Comparison of ENCODE assay signal across 11 cellular contexts in genomic region chr6:12890171-12890790, GRCh38.
DNase-seq lines count a peak whose midpoint lies in the region; ATAC-seq, FAIRE-seq and TF ChIP-seq lines count a peak whose summit lies in the region.
"Had no signal": no experiment of that assay in that cellular context is flagged by ENCODE, and none has a peak within 500 bp of the region (broad histone marks: within the 10 kb centered on the region; RNA-seq: fewer than 3 reads in every experiment).

No MANE protein-coding gene starts in this region.

- no peak for ATAC-seq in GM18498 (IDR thresholded peaks at IDR 0.05; ENCODE audit: unreplicated experiment)

- H3K27ac Mint-ChIP-seq in chondrocyte (ENCODE audit: unreplicated experiment) = no peak overlapping the region
- H3K27ac Mint-ChIP-seq: CD4-positive, CD25-positive, alpha-beta regulatory T cell; mesothelial cell of epicardium had no signal

- peak; percentile 61 for TF ChIP-seq CTCF in chondrocyte (IDR thresholded peaks at IDR 0.05)

- H3K4me3 Mint-ChIP-seq in chondrocyte (ENCODE audit: unreplicated experiment) = no peak overlapping the region
- H3K4me3 Mint-ChIP-seq: CD4-positive, CD25-positive, alpha-beta regulatory T cell; mesothelial cell of epicardium had no signal

- peak; percentile 1 for DNase-seq in NCI-H2196 (lab: John Stamatoyannopoulos, UW; ENCODE audit: unreplicated experiment)
- DNase-seq in NCI-H2196 treated with DMSO at 0.1 percent for 48 hours (lab: John Stamatoyannopoulos, UW; ENCODE audit: unreplicated experiment) = no peak
- peak; percentile 62 for DNase-seq in NAMALWA (ENCODE audit: low spot score)
- DNase-seq in chondrocyte (ENCODE audit: low spot score) = no peak
- DNase-seq in stimulated activated CD4-positive, alpha-beta T cell treated with anti-CD3 and anti-CD28 coated beads, Interleukin-12 subunit alpha, Interleukin-12 subunit beta, amount 100 ng/mL, for 4 hours = peak; percentile 11
- DNase-seq in HTR-8/SVneo (ENCODE audit: insufficient read length, low spot score) = no peak
- no peak for DNase-seq in NCI-H2029 treated with DMSO at 0.1 percent for 48 hours (lab: John Stamatoyannopoulos, UW)
- DNase-seq: anterior cingulate cortex had no signal

- H3K36me3 Mint-ChIP-seq in chondrocyte (ENCODE audit: low read depth) = peaks cover 4% of the 10 kb centered on the region
- H3K36me3 Mint-ChIP-seq: CD4-positive, CD25-positive, alpha-beta regulatory T cell had no signal

- H3K9me3 Mint-ChIP-seq in chondrocyte (ENCODE audit: low read depth) = peaks cover 19% of the 10 kb centered on the region

- FAIRE-seq in HTR-8/SVneo (lab: Jason Lieb, UNC) = no peak

- peaks cover 7% of the 10 kb centered on the region for H3K4me1 Mint-ChIP-seq in chondrocyte (ENCODE audit: low read depth)
- H3K4me1 Mint-ChIP-seq: CD4-positive, CD25-positive, alpha-beta regulatory T cell had no signal

- H3K27me3 Mint-ChIP-seq in chondrocyte (ENCODE audit: low read depth) = peaks cover 9% of the 10 kb centered on the region

Comparison
In these comparisons a context has a peak if more than half of its experiments do, and no peak if none do; other contexts are left out.
1. DNase-seq: peak in NCI-H2196 (single experiment), NAMALWA (single experiment) and stimulated activated CD4-positive, alpha-beta T cell treated with anti-CD3 and anti-CD28 coated beads, Interleukin-12 subunit alpha, Interleukin-12 subunit beta, amount 100 ng/mL, for 4 hours (single experiment); none in NCI-H2196 treated with DMSO at 0.1 percent for 48 hours (single experiment), chondrocyte (single experiment), HTR-8/SVneo (single experiment) and NCI-H2029 treated with DMSO at 0.1 percent for 48 hours (single experiment).